13 cellular contexts compared by ENCODE assay signal in the genomic region with DNA sequence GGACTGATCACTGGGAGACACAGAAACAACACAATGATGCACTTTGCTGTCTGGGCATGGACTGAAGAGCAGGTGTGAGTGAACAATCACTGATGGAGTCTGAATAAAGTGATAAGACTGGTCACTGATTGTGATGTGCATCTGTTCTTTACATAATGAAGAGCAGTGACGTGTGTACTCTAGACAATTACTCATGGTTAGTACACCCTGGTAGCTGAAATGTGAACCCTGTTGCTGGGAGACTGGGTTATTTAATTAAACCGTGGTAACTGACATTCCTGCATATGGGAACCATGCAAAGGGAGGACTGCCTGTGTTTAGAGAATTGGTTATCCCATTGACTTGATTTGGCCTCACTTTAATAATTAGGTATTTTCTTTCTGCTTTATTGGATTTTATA.
A peak's percentile ranks its signal among the peaks of the same experiment; 100 is the strongest.
DNase-seq lines count a peak whose midpoint lies in the region; ATAC-seq and TF ChIP-seq lines count a peak whose summit lies in the region.
"Had no signal": no experiment of that assay in that cellular context is flagged by ENCODE, and none has a peak within 500 bp of the region (broad histone marks: within the 10 kb centered on the region; RNA-seq: fewer than 3 reads in every experiment).

No MANE protein-coding gene starts in this region.

- H2BK20ac ChIP-seq in IMR-90 (ENCODE audit: low read depth, low read length): 0 out of 2 replicates have a peak overlapping the region, but pooled peaks have one; percentile 31

- no CpG with 5 or more reads among the region's 2 CpGs for WGBS in IMR-90 (ENCODE audit: extremely low coverage in 2 of 2, insufficient read length in 1 of 2), 2 experiments
- WGBS in lower leg skin, 2 donors: 52 to 59% methylated on average over 2 of the region's 2 CpGs

- no TSS peak for BruUV-seq in IMR-90 (replicated peaks; lab: Mats Ljungman, UMichigan)

- no peak overlapping the region for H3K27ac ChIP-seq in IMR-90 (ENCODE audit: insufficient read depth, low read length)
- peak overlapping the region; percentile 59 for H3K27ac ChIP-seq in SJCRH30
- H3K27ac ChIP-seq: C4-2B had no signal

- peaks cover 4% of the 10 kb centered on the region for H3K9me1 ChIP-seq in IMR-90 (ENCODE audit: insufficient read depth, low read length)

- no peaks in the 10 kb centered on the region for H4K20me1 ChIP-seq in IMR-90 (ENCODE audit: insufficient read depth, low read length)

- intact Hi-C loops in IMR-90 (cut with micrococcal nuclease) (loop anchor here (2.0 kb wide), 1 partner anchor 27 kb away; no protein-coding TSS in a partner anchor), lower leg skin (cut with DNase I; ENCODE audit: low total_unique reads) (no loop called here)

- TF ChIP-seq POLR2A in IMR-90 (IDR thresholded peaks at IDR 0.05; ENCODE audit: low read depth, low read length) (no peak), lower leg skin (IDR thresholded peaks at IDR 0.05) (no peak)

- H3K9me3 ChIP-seq in IMR-90 (ENCODE audit: control insufficient read depth, insufficient read depth, low read length) (peaks cover 2% of the 10 kb centered on the region; the same call in 1 of the 2 replicates), SJCRH30 (replicated peaks) (peaks cover 5% of the 10 kb centered on the region; the same call in 1 of the 2 replicates)

- ATAC-seq in IMR-90 (ENCODE audit: low read depth): peak; percentile 72
- no peak for ATAC-seq in GM19351 (IDR thresholded peaks at IDR 0.05; ENCODE audit: unreplicated experiment)
- ATAC-seq: activated CD8-positive, alpha-beta memory T cell treated with anti-CD3 and anti-CD28 coated beads, Interleukin-2, amount 10 ng/mL, durations not matched to agents 7 days and 5 days; activated naive CD8-positive, alpha-beta T cell treated with anti-CD3 and anti-CD28 coated beads, Interleukin-2, amount 50 U/mL, for 24 hours; Panc1 had no signal

- dilution Hi-C loops in IMR-90 (cut with HindIII; ENCODE audit: low sequenced_read_pairs, unreplicated experiment): no loop called here

- no peak overlapping the region for H4K5ac ChIP-seq in IMR-90 (ENCODE audit: low read depth, low read length)

- no peak overlapping the region for H3K56ac ChIP-seq in IMR-90 (ENCODE audit: extremely low read depth, insufficient read depth, low read length)

- H3K36me3 ChIP-seq in IMR-90 (ENCODE audit: control insufficient read depth, insufficient read depth, low read length): no peaks in the 10 kb centered on the region
- no peaks in the 10 kb centered on the region for H3K36me3 ChIP-seq in SJCRH30

- no peak overlapping the region for H3K4ac ChIP-seq in IMR-90 (ENCODE audit: low read depth, low read length)

- H3K18ac ChIP-seq in IMR-90 (ENCODE audit: low read depth, low read length): no peak overlapping the region

- POLR2A ChIA-PET in IMR-90 (lab: Charles Lee; ENCODE audit: unreplicated experiment): no interaction called here

- H3K4me2 ChIP-seq in IMR-90 (ENCODE audit: low read depth, low read length): peak overlapping the region; percentile 65; the same call in 1 of the 2 replicates

- H2AK5ac ChIP-seq in IMR-90 (ENCODE audit: low read depth, low read length): no peak overlapping the region; the same call in 1 of the 2 replicates

- no peak; the same call in 1 of the 2 replicates for TF ChIP-seq RAD21 in IMR-90 (IDR thresholded peaks at IDR 0.05; ENCODE audit: low read length)

- in situ Hi-C loops in IMR-90 (cut with MboI; ENCODE audit: low sequenced_read_pairs) (no loop called here), GM13977 (cut with MboI; ENCODE audit: low pct_unique_long_range_greater_than_20kb, low sequenced_read_pairs, unreplicated experiment) (no loop called here)

- H2BK15ac ChIP-seq in IMR-90 (ENCODE audit: low read depth, low read length): no peak overlapping the region

- no peak overlapping the region for H4K8ac ChIP-seq in IMR-90 (ENCODE audit: low read depth in 2 of 2, low read length in 2 of 2)

- H3K14ac ChIP-seq in IMR-90 (replicated peaks; ENCODE audit: low read depth, low read length): no peak overlapping the region; the same call in 1 of the 2 replicates

- no peak overlapping the region for H4K91ac ChIP-seq in IMR-90 (ENCODE audit: insufficient read depth, low read depth, low read length)

- H3K9ac ChIP-seq in IMR-90 (ENCODE audit: low read depth, low read length): no peak overlapping the region

- DNase-seq in DMS 273 (lab: John Stamatoyannopoulos, UW; ENCODE audit: unreplicated experiment) (peak; percentile 69), IMR-90 (peak; percentile 95), SJCRH30 (peak; percentile 56 to 82), foreskin fibroblast (peak; percentile 71 to 78), GM13977 (ENCODE audit: low spot score) (no peak), lower leg skin (ENCODE audit: low spot score in 2 of 2) (no peak)
- no peak for DNase-seq in activated CD4-positive, alpha-beta T cell treated with anti-CD3 and anti-CD28 coated beads, Interleukin-2, amount 50 U/mL, for 1 hour
- DNase-seq: activated CD8-positive, alpha-beta memory T cell treated with anti-CD3 and anti-CD28 coated beads, Interleukin-2, amount 10 ng/mL, durations not matched to agents 7 days and 5 days; activated naive CD8-positive, alpha-beta T cell treated with anti-CD3 and anti-CD28 coated beads, Interleukin-2, amount 50 U/mL, for 24 hours; stimulated activated CD4-positive, alpha-beta T cell treated with anti-CD3 and anti-CD28 coated beads, Interleukin-12 subunit alpha, Interleukin-12 subunit beta, amount 100 ng/mL, for 4 hours had no signal

- no peak overlapping the region for H2BK120ac ChIP-seq in IMR-90 (ENCODE audit: low read depth, low read length)

- CTCF ChIA-PET in IMR-90 (lab: Yijun Ruan, JAX): no interaction called here

- H2AFZ ChIP-seq in IMR-90 (replicated peaks; ENCODE audit: low read length, poor library complexity): no peak overlapping the region

- H2AK9ac ChIP-seq in IMR-90 (replicated peaks; ENCODE audit: low read depth, low read length, poor library complexity): no peak overlapping the region

- H3K27me3 ChIP-seq in IMR-90 (ENCODE audit: control insufficient read depth, insufficient read depth, low read length) (no peaks in the 10 kb centered on the region), SJCRH30 (no peaks in the 10 kb centered on the region)

- no peak overlapping the region for H3K23ac ChIP-seq in IMR-90 (ENCODE audit: low read depth, low read length)

- H3K4me1 ChIP-seq in IMR-90 (ENCODE audit: control insufficient read depth, insufficient read depth, low read length) (peaks cover 2% of the 10 kb centered on the region; the same call in 1 of the 2 replicates), SJCRH30 (peaks cover 11% of the 10 kb centered on the region)

- no peak overlapping the region for H2BK5ac ChIP-seq in IMR-90 (ENCODE audit: low read depth, low read length, poor library complexity, severe bottlenecking)

- H3K4me3 ChIP-seq in IMR-90 (ENCODE audit: insufficient read depth, low read depth, low read length) (no peak overlapping the region), SJCRH30 (no peak overlapping the region), foreskin fibroblast (ENCODE audit: low read depth in 1 of 2, low read length in 2 of 2) (no peak overlapping the region), lower leg skin (ENCODE audit: low read depth, poor library complexity, severe bottlenecking) (no peak overlapping the region)

- no peaks in the 10 kb centered on the region for H3K79me1 ChIP-seq in IMR-90 (ENCODE audit: low read depth in 1 of 2, low read length in 2 of 2)

- TF ChIP-seq CTCF in IMR-90 (conservative IDR thresholded peaks at IDR 0.05; ENCODE audit: low read depth, low read length) (no peak), foreskin fibroblast (IDR thresholded peaks at IDR 0.05; ENCODE audit: low read depth, low read length) (no peak), GM13977 (IDR thresholded peaks at IDR 0.05; ENCODE audit: extremely low read depth, insufficient read depth, missing control alignments) (no peak), lower leg skin (IDR thresholded peaks at IDR 0.05) (no peak)

TF ChIP-seq in IMR-90, 13 proteins besides CTCF, POLR2A, EP300 and RAD21:
- TF ChIP-seq RCOR1 (IDR thresholded peaks at IDR 0.05; ENCODE audit: insufficient replicate concordance, low read length): peak; percentile 66
- TF ChIP-seq BHLHE40 (IDR thresholded peaks at IDR 0.05; ENCODE audit: low read depth, low read length): peak; percentile 20; the same call in 1 of the 2 replicates
- peak; percentile 60 for TF ChIP-seq FOS (IDR thresholded peaks at IDR 0.05; ENCODE audit: low read depth, low read length)
- TF ChIP-seq MAZ (IDR thresholded peaks at IDR 0.05; ENCODE audit: borderline replicate concordance, low read depth, low read length): no peak
- TF ChIP-seq, protein P1, sequence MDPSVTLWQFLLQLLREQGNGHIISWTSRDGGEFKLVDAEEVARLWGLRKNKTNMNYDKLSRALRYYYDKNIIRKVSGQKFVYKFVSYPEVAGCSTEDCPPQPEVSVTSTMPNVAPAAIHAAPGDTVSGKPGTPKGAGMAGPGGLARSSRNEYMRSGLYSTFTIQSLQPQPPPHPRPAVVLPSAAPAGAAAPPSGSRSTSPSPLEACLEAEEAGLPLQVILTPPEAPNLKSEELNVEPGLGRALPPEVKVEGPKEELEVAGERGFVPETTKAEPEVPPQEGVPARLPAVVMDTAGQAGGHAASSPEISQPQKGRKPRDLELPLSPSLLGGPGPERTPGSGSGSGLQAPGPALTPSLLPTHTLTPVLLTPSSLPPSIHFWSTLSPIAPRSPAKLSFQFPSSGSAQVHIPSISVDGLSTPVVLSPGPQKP (IDR thresholded peaks at IDR 0.05; ENCODE audit: borderline replicate concordance, low read depth, low read length): no peak
- TF ChIP-seq, protein P2, sequence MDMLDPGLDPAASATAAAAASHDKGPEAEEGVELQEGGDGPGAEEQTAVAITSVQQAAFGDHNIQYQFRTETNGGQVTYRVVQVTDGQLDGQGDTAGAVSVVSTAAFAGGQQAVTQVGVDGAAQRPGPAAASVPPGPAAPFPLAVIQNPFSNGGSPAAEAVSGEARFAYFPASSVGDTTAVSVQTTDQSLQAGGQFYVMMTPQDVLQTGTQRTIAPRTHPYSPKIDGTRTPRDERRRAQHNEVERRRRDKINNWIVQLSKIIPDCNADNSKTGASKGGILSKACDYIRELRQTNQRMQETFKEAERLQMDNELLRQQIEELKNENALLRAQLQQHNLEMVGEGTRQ (IDR thresholded peaks at IDR 0.05; ENCODE audit: low read depth, low read length): no peak
- no peak for TF ChIP-seq SMC3 (IDR thresholded peaks at IDR 0.05; ENCODE audit: low read depth, low read length)
TF ChIP-seq in IMR-90: peak in this region for 3.

Comparison
In these comparisons a context has a peak if more than half of its experiments do, and no peak if none do; other contexts are left out.
1. DNase-seq: peak in DMS 273 (single experiment), IMR-90 (single experiment), SJCRH30 (2 of 2) and foreskin fibroblast (2 of 2); none in activated CD4-positive, alpha-beta T cell treated with anti-CD3 and anti-CD28 coated beads, Interleukin-2, amount 50 U/mL, for 1 hour (single experiment), GM13977 (single experiment) and lower leg skin (0 of 2).